In the genomic region with DNA sequence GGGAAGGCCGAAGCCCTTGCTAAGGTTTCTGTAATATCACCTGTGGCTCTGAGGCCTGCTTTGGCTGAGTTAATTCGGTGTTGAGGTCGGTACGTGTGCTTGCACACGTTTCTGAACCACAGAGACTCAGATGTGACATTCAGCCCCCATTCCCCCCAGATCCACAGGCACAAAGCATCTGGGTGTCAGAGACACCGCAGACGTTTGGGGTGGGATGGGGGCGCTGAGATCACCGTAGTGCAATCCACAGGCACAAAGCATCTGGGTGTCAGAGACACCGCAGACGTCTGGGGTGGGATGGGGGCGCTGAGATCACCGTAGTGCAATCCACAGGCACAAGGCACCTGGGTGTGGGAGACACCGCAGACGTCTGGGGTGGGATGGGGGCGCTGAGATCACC, we compare ENCODE assay signal across 1 cellular context. TPM values are rescaled to one million over a fixed set of nuclear protein-coding genes. Genes with fewer than 3 reads are reported as not detected.
"Had no signal": no experiment of that assay in that cellular context is flagged by ENCODE, and none has a peak within 500 bp of the region (broad histone marks: within the 10 kb centered on the region; RNA-seq: fewer than 3 reads in every experiment).

No MANE protein-coding gene starts in this region.

RNA-seq across cellular contexts. Expression of gene DOC2B, which starts 19.8 kb away (rescaled TPM):
- polyA plus RNA-seq: naive thymus-derived CD4-positive, alpha-beta T cell had no signal
